In the genomic region with DNA sequence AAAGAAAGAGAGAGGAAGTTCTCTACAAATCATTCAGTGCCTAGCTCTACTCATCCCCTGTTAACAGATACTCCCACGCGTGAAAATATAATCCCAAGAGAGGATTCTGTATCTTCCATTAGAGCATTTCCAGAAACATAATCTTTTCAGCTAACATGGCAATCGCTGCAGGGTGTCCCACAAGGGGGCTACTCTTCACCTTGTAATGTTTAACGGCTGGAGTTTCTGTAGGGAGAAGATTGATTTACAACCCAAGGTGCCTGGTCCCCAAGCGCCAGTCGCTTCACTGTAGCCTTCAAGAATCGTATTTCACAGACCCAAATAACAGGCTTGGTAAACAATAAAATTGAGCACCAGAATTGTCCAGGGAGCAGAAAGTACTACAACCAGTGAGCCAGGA, we compare ENCODE assay signal across 1 cellular context.
TF ChIP-seq lines count a peak whose summit lies in the region.

No MANE protein-coding gene starts in this region.

TF ChIP-seq in GM23338, 12 proteins besides CTCF, POLR2A, EP300 and RAD21 (continued from another document):
- TF ChIP-seq NANOG (IDR thresholded peaks at IDR 0.05; ENCODE audit: borderline replicate concordance) (no peak), ZNF114 (CRISPR knock-in tag; IDR thresholded peaks at IDR 0.05) (no peak), CREB1 (CRISPR knock-in tag; IDR thresholded peaks at IDR 0.05; ENCODE audit: low read depth) (no peak), STAT1 (IDR thresholded peaks at IDR 0.05; ENCODE audit: unreplicated experiment) (no peak), EZH2phosphoT487 (IDR thresholded peaks at IDR 0.05; ENCODE audit: unreplicated experiment) (no peak), ZNF331 (CRISPR knock-in tag; IDR thresholded peaks at IDR 0.05; ENCODE audit: low read depth) (no peak), POLR2AphosphoS5 (IDR thresholded peaks at IDR 0.05; ENCODE audit: low read depth) (no peak)
- TF ChIP-seq, protein P1, sequence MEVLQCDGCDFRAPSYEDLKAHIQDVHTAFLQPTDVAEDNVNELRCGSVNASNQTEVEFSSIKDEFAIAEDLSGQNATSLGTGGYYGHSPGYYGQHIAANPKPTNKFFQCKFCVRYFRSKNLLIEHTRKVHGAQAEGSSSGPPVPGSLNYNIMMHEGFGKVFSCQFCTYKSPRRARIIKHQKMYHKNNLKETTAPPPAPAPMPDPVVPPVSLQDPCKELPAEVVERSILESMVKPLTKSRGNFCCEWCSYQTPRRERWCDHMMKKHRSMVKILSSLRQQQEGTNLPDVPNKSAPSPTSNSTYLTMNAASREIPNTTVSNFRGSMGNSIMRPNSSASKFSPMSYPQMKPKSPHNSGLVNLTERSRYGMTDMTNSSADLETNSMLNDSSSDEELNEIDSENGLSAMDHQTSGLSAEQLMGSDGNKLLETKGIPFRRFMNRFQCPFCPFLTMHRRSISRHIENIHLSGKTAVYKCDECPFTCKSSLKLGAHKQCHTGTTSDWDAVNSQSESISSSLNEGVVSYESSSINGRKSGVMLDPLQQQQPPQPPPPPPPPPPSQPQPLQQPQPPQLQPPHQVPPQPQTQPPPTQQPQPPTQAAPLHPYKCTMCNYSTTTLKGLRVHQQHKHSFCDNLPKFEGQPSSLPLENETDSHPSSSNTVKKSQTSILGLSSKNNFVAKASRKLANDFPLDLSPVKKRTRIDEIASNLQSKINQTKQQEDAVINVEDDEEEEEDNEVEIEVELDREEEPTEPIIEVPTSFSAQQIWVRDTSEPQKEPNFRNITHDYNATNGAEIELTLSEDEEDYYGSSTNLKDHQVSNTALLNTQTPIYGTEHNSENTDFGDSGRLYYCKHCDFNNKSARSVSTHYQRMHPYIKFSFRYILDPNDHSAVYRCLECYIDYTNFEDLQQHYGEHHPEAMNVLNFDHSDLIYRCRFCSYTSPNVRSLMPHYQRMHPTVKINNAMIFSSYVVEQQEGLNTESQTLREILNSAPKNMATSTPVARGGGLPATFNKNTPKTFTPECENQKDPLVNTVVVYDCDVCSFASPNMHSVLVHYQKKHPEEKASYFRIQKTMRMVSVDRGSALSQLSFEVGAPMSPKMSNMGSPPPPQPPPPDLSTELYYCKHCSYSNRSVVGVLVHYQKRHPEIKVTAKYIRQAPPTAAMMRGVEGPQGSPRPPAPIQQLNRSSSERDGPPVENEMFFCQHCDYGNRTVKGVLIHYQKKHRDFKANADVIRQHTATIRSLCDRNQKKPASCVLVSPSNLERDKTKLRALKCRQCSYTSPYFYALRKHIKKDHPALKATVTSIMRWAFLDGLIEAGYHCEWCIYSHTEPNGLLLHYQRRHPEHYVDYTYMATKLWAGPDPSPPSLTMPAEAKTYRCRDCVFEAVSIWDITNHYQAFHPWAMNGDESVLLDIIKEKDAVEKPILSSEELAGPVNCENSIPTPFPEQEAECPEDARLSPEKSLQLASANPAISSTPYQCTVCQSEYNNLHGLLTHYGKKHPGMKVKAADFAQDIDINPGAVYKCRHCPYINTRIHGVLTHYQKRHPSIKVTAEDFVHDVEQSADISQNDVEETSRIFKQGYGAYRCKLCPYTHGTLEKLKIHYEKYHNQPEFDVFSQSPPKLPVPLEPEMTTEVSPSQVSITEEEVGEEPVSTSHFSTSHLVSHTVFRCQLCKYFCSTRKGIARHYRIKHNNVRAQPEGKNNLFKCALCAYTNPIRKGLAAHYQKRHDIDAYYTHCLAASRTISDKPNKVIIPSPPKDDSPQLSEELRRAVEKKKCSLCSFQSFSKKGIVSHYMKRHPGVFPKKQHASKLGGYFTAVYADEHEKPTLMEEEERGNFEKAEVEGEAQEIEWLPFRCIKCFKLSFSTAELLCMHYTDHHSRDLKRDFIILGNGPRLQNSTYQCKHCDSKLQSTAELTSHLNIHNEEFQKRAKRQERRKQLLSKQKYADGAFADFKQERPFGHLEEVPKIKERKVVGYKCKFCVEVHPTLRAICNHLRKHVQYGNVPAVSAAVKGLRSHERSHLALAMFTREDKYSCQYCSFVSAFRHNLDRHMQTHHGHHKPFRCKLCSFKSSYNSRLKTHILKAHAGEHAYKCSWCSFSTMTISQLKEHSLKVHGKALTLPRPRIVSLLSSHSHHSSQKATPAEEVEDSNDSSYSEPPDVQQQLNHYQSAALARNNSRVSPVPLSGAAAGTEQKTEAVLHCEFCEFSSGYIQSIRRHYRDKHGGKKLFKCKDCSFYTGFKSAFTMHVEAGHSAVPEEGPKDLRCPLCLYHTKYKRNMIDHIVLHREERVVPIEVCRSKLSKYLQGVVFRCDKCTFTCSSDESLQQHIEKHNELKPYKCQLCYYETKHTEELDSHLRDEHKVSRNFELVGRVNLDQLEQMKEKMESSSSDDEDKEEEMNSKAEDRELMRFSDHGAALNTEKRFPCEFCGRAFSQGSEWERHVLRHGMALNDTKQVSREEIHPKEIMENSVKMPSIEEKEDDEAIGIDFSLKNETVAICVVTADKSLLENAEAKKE (CRISPR knock-in tag; IDR thresholded peaks at IDR 0.05), result no peak
- TF ChIP-seq, protein P2, sequence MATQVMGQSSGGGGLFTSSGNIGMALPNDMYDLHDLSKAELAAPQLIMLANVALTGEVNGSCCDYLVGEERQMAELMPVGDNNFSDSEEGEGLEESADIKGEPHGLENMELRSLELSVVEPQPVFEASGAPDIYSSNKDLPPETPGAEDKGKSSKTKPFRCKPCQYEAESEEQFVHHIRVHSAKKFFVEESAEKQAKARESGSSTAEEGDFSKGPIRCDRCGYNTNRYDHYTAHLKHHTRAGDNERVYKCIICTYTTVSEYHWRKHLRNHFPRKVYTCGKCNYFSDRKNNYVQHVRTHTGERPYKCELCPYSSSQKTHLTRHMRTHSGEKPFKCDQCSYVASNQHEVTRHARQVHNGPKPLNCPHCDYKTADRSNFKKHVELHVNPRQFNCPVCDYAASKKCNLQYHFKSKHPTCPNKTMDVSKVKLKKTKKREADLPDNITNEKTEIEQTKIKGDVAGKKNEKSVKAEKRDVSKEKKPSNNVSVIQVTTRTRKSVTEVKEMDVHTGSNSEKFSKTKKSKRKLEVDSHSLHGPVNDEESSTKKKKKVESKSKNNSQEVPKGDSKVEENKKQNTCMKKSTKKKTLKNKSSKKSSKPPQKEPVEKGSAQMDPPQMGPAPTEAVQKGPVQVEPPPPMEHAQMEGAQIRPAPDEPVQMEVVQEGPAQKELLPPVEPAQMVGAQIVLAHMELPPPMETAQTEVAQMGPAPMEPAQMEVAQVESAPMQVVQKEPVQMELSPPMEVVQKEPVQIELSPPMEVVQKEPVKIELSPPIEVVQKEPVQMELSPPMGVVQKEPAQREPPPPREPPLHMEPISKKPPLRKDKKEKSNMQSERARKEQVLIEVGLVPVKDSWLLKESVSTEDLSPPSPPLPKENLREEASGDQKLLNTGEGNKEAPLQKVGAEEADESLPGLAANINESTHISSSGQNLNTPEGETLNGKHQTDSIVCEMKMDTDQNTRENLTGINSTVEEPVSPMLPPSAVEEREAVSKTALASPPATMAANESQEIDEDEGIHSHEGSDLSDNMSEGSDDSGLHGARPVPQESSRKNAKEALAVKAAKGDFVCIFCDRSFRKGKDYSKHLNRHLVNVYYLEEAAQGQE (IDR thresholded peaks at IDR 0.05; ENCODE audit: unreplicated experiment), result no peak
- TF ChIP-seq, protein P3, sequence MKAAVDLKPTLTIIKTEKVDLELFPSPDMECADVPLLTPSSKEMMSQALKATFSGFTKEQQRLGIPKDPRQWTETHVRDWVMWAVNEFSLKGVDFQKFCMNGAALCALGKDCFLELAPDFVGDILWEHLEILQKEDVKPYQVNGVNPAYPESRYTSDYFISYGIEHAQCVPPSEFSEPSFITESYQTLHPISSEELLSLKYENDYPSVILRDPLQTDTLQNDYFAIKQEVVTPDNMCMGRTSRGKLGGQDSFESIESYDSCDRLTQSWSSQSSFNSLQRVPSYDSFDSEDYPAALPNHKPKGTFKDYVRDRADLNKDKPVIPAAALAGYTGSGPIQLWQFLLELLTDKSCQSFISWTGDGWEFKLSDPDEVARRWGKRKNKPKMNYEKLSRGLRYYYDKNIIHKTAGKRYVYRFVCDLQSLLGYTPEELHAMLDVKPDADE (IDR thresholded peaks at IDR 0.05), result no peak
